Comparison of ENCODE assay signal across 1 cellular context in genomic region chr14:50397461-50398196, GRCh38.
A peak's percentile ranks its signal among the peaks of the same experiment; 100 is the strongest.
TF ChIP-seq lines count a peak whose summit lies in the region.

No MANE protein-coding gene starts in this region.

TF ChIP-seq in GM12878, 131 proteins besides CTCF, POLR2A, EP300 and RAD21 (continued from another document):
- TF ChIP-seq ZBTB33 (IDR thresholded peaks at IDR 0.05) (peak; percentile 59; the same call in 1 of the 2 replicates), MLLT1 (IDR thresholded peaks at IDR 0.05) (peak; percentile 85), NR2C2 (IDR thresholded peaks at IDR 0.05; ENCODE audit: borderline replicate concordance, control insufficient read depth, insufficient read length, low read depth) (no peak)
